In the genomic region with DNA sequence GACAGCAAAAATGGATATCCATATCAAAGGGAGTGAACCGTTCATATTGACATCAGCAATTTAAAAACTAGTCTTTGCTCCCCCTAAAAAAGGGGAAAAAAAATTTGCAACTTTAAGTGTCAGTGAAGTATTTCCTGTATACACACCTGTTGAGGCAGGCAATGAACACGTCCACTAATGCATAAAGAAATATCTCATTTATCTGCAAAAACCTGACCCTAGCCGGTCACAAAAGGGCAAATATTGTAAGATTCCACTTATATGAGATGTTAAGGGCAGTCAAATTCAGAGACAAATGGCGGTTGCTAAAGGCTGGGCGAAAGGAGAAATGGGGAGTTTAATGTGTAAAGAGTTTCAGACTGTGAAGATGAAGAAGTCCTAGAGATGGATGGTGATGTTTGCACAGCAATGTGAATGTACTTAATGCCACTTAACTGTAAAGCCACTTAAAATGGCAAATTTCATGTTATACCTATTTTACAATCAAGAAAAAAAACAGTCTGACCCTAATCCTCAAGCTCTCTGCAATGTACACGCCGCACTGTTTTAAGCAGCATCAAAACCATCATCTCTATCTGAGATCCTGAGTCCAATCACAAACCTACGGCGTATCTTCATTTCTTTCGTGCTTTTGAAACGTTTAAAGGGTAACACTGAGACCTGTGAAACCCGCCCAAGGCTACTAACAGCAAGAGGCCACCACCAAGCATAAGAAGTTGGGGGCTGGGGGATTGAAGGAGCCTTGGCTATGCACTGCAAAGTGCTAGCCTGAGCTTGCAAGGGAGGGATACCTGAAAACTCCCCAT, we compare ENCODE assay signal across 1 cellular context.
TF ChIP-seq lines count a peak whose summit lies in the region.

No MANE protein-coding gene starts in this region.

TF ChIP-seq in WTC11, 78 proteins besides CTCF, POLR2A, EP300 and RAD21 (continued from another document):
- TF ChIP-seq, protein P1, sequence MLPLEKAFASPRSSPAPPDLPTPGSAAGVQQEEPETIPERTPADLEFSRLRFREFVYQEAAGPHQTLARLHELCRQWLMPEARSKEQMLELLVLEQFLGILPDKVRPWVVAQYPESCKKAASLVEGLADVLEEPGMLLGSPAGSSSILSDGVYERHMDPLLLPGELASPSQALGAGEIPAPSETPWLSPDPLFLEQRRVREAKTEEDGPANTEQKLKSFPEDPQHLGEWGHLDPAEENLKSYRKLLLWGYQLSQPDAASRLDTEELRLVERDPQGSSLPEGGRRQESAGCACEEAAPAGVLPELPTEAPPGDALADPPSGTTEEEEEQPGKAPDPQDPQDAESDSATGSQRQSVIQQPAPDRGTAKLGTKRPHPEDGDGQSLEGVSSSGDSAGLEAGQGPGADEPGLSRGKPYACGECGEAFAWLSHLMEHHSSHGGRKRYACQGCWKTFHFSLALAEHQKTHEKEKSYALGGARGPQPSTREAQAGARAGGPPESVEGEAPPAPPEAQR (CRISPR knock-in tag; IDR thresholded peaks at IDR 0.05) = no peak
- TF ChIP-seq, protein P2, sequence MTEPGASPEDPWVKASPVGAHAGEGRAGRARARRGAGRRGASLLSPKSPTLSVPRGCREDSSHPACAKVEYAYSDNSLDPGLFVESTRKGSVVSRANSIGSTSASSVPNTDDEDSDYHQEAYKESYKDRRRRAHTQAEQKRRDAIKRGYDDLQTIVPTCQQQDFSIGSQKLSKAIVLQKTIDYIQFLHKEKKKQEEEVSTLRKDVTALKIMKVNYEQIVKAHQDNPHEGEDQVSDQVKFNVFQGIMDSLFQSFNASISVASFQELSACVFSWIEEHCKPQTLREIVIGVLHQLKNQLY (CRISPR knock-in tag; IDR thresholded peaks at IDR 0.05) = no peak
- TF ChIP-seq, protein P3, sequence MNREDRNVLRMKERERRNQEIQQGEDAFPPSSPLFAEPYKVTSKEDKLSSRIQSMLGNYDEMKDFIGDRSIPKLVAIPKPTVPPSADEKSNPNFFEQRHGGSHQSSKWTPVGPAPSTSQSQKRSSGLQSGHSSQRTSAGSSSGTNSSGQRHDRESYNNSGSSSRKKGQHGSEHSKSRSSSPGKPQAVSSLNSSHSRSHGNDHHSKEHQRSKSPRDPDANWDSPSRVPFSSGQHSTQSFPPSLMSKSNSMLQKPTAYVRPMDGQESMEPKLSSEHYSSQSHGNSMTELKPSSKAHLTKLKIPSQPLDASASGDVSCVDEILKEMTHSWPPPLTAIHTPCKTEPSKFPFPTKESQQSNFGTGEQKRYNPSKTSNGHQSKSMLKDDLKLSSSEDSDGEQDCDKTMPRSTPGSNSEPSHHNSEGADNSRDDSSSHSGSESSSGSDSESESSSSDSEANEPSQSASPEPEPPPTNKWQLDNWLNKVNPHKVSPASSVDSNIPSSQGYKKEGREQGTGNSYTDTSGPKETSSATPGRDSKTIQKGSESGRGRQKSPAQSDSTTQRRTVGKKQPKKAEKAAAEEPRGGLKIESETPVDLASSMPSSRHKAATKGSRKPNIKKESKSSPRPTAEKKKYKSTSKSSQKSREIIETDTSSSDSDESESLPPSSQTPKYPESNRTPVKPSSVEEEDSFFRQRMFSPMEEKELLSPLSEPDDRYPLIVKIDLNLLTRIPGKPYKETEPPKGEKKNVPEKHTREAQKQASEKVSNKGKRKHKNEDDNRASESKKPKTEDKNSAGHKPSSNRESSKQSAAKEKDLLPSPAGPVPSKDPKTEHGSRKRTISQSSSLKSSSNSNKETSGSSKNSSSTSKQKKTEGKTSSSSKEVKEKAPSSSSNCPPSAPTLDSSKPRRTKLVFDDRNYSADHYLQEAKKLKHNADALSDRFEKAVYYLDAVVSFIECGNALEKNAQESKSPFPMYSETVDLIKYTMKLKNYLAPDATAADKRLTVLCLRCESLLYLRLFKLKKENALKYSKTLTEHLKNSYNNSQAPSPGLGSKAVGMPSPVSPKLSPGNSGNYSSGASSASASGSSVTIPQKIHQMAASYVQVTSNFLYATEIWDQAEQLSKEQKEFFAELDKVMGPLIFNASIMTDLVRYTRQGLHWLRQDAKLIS (CRISPR knock-in tag; IDR thresholded peaks at IDR 0.05; ENCODE audit: borderline replicate concordance) = no peak
- no peak for TF ChIP-seq GTF2I (CRISPR knock-in tag; conservative IDR thresholded peaks at IDR 0.05)
- TF ChIP-seq GABPB1 (CRISPR knock-in tag; IDR thresholded peaks at IDR 0.05) = no peak
- TF ChIP-seq, protein P4, sequence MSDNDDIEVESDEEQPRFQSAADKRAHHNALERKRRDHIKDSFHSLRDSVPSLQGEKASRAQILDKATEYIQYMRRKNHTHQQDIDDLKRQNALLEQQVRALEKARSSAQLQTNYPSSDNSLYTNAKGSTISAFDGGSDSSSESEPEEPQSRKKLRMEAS (CRISPR knock-in tag; IDR thresholded peaks at IDR 0.05) = no peak
- no peak for TF ChIP-seq ELF4 (CRISPR knock-in tag; IDR thresholded peaks at IDR 0.05; ENCODE audit: low read depth)
- TF ChIP-seq, protein P5, sequence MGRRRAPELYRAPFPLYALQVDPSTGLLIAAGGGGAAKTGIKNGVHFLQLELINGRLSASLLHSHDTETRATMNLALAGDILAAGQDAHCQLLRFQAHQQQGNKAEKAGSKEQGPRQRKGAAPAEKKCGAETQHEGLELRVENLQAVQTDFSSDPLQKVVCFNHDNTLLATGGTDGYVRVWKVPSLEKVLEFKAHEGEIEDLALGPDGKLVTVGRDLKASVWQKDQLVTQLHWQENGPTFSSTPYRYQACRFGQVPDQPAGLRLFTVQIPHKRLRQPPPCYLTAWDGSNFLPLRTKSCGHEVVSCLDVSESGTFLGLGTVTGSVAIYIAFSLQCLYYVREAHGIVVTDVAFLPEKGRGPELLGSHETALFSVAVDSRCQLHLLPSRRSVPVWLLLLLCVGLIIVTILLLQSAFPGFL (CRISPR knock-in tag; IDR thresholded peaks at IDR 0.05; ENCODE audit: borderline replicate concordance) = no peak
- no peak for TF ChIP-seq CREM (CRISPR knock-in tag; IDR thresholded peaks at IDR 0.05)
- no peak for TF ChIP-seq ZNF263 (CRISPR knock-in tag; IDR thresholded peaks at IDR 0.05; ENCODE audit: low read depth)
